ENCODE assay signal across 1 cellular context in the genomic region with DNA sequence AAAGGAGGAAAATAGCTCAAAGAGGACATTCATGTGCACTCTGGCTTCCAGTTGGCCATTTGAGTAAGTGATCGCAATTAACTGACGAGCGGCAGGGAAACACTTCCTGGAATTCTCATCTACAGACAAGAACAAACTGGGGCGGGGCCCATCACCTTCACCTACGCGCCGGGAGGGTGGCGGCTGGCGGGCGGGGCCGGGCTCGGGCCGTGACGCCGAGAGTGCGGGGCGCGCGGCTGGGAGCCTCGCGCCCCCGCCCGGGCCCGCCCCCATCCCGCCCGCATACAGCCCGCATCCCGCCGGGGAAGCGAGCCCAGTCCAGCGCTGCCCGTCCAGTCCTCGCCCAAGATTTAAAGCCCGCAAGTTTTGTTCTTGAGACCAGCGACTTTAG.
TF ChIP-seq lines count a peak whose summit lies in the region.

Gene B3GNT5, plus strand, starts transcription at position 281 of the 391 bp plus-strand sequence. CDS start 16,546 bp downstream, outside the sequence.

TF ChIP-seq in K562, 482 proteins besides CTCF, POLR2A, EP300 and RAD21 (continued from another document):
- TF ChIP-seq, protein P1, sequence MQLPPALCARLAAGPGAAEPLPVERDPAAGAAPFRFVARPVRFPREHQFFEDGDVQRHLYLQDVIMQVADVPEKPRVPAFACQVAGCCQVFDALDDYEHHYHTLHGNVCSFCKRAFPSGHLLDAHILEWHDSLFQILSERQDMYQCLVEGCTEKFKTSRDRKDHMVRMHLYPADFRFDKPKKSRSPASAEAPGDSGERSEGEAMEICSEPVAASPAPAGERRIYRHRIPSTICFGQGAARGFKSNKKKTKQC (CRISPR knock-in tag; IDR thresholded peaks at IDR 0.05) = no peak
- 0 out of 2 replicates have a peak, but pooled peaks have one; percentile 22 for TF ChIP-seq VEZF1 (CRISPR knock-in tag; IDR thresholded peaks at IDR 0.05)
- no peak for TF ChIP-seq CREB1 (IDR thresholded peaks at IDR 0.05)
- no peak for TF ChIP-seq CREB1 (CRISPR knock-in tag; IDR thresholded peaks at IDR 0.05)
- TF ChIP-seq ZBTB11 (CRISPR knock-in tag; IDR thresholded peaks at IDR 0.05) = no peak
- no peak for TF ChIP-seq RUNX1 (IDR thresholded peaks at IDR 0.05; ENCODE audit: low read depth)
- TF ChIP-seq TAF1 (IDR thresholded peaks at IDR 0.05; ENCODE audit: control insufficient read depth, extremely low read depth, insufficient read depth, low read length, severe bottlenecking) = peak; percentile 38
- no peak for TF ChIP-seq NFATC3 (IDR thresholded peaks at IDR 0.05)
- 0 out of 2 replicates have a peak, but pooled peaks have one; percentile 18 for TF ChIP-seq CREM (IDR thresholded peaks at IDR 0.05; ENCODE audit: low read depth)
- TF ChIP-seq POLR2G (IDR thresholded peaks at IDR 0.05; ENCODE audit: low read depth, low read length) = no peak
- 0 out of 2 replicates have a peak, but pooled peaks have one; percentile 27 for TF ChIP-seq CTBP1 (IDR thresholded peaks at IDR 0.05; ENCODE audit: borderline replicate concordance)
- no peak for TF ChIP-seq SRSF9 (IDR thresholded peaks at IDR 0.05; ENCODE audit: borderline replicate concordance, low read depth, low read length)
- no peak for TF ChIP-seq RFX5 (IDR thresholded peaks at IDR 0.05; ENCODE audit: low read depth, low read length)
- TF ChIP-seq GATAD2B (IDR thresholded peaks at IDR 0.05; ENCODE audit: borderline replicate concordance) = 0 out of 2 replicates have a peak, but pooled peaks have one; percentile 13
- peak in 1 of 2 experiments; percentile 39; a peak in 1 of 4 replicates for TF ChIP-seq SIN3A (IDR thresholded peaks at IDR 0.05; ENCODE audit: borderline replicate concordance in 2 of 2, control insufficient read depth in 1 of 2, low read depth in 2 of 2, low read length in 2 of 2)
- no peak for TF ChIP-seq NONO (IDR thresholded peaks at IDR 0.05; ENCODE audit: low read depth in 2 of 2, low read length in 1 of 2)
- TF ChIP-seq ZNF407 (IDR thresholded peaks at IDR 0.05; ENCODE audit: low read depth) = no peak
- peak; percentile 48 for TF ChIP-seq CCNT2 (IDR thresholded peaks at IDR 0.05; ENCODE audit: borderline replicate concordance, extremely low read depth, insufficient read length, low read depth, low read length)
- no peak for TF ChIP-seq KAT7 (CRISPR knock-in tag; IDR thresholded peaks at IDR 0.05; ENCODE audit: borderline replicate concordance)
- TF ChIP-seq EWSR1 (IDR thresholded peaks at IDR 0.05; ENCODE audit: borderline replicate concordance, low read depth, partially characterized antibody) = no peak
- peak; percentile 20; the same call in 1 of the 2 replicates for TF ChIP-seq EGR1 (conservative IDR thresholded peaks at IDR 0.05)
- peak; percentile 19 for TF ChIP-seq HMGN3 (IDR thresholded peaks at IDR 0.05; ENCODE audit: borderline replicate concordance, extremely low read depth, insufficient read length, low read depth, low read length)
- TF ChIP-seq, protein P2, sequence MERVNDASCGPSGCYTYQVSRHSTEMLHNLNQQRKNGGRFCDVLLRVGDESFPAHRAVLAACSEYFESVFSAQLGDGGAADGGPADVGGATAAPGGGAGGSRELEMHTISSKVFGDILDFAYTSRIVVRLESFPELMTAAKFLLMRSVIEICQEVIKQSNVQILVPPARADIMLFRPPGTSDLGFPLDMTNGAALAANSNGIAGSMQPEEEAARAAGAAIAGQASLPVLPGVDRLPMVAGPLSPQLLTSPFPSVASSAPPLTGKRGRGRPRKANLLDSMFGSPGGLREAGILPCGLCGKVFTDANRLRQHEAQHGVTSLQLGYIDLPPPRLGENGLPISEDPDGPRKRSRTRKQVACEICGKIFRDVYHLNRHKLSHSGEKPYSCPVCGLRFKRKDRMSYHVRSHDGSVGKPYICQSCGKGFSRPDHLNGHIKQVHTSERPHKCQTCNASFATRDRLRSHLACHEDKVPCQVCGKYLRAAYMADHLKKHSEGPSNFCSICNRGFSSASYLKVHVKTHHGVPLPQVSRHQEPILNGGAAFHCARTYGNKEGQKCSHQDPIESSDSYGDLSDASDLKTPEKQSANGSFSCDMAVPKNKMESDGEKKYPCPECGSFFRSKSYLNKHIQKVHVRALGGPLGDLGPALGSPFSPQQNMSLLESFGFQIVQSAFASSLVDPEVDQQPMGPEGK (CRISPR knock-in tag; IDR thresholded peaks at IDR 0.05; ENCODE audit: borderline replicate concordance) = no peak
- no peak for TF ChIP-seq TFAP4 (CRISPR knock-in tag; IDR thresholded peaks at IDR 0.05; ENCODE audit: borderline replicate concordance)
- peak in 1 of 2 experiments; percentile 48; a peak in 1 of 4 replicates for TF ChIP-seq MAZ (CRISPR knock-in tag; conservative IDR thresholded peaks at IDR 0.05 in 1 of 2, IDR thresholded peaks at IDR 0.05 in 1 of 2)
- TF ChIP-seq NKRF (IDR thresholded peaks at IDR 0.05; ENCODE audit: borderline replicate concordance) = 0 out of 2 replicates have a peak, but pooled peaks have one; percentile 17
- TF ChIP-seq ZNF76 (CRISPR knock-in tag; IDR thresholded peaks at IDR 0.05; ENCODE audit: borderline replicate concordance) = no peak
- peak; percentile 41; the same call in 1 of the 2 replicates for TF ChIP-seq RB1 (IDR thresholded peaks at IDR 0.05; ENCODE audit: low read depth)
- TF ChIP-seq HNRNPLL (IDR thresholded peaks at IDR 0.05; ENCODE audit: low read depth, low read length, poor library complexity, severe bottlenecking) = no peak
